18 cellular contexts compared by ENCODE assay signal in genomic region chr10:70853031-70853430, GRCh38.
"Had no signal": no experiment of that assay in that cellular context is flagged by ENCODE, and none has a peak within 500 bp of the region (broad histone marks: within the 10 kb centered on the region; RNA-seq: fewer than 3 reads in every experiment).

No MANE protein-coding gene starts in this region.

- H3K9me3 ChIP-seq: colonic mucosa, upper lobe of left lung had no signal

- H3K27me3 ChIP-seq: brain microvascular endothelial cell, colonic mucosa, neural progenitor cell, upper lobe of left lung had no signal

- H3K4me1 ChIP-seq: neural progenitor cell had no signal

- H3K4me1 Mint-ChIP-seq: neural progenitor cell had no signal

- H3K27me3 Mint-ChIP-seq: activated CD4-positive, alpha-beta T cell treated with anti-CD3 and anti-CD28 coated beads, Interleukin-2, amount 10 ng/mL, durations not matched to agents 7 days and 5 days; activated CD8-positive, alpha-beta memory T cell treated with anti-CD3 and anti-CD28 coated beads, Interleukin-2, amount 10 ng/mL, durations not matched to agents 7 days and 5 days; activated CD8-positive, alpha-beta T cell treated with anti-CD3 and anti-CD28 coated beads for 36 hours; naive thymus-derived CD8-positive, alpha-beta T cell; progenitor cell of endocrine pancreas had no signal

- H3K4me3 ChIP-seq: colonic mucosa, lung, neural progenitor cell, upper lobe of left lung had no signal

- H3K9me3 Mint-ChIP-seq: activated CD4-positive, alpha-beta T cell treated with anti-CD3 and anti-CD28 coated beads, Interleukin-2, amount 10 ng/mL, durations not matched to agents 7 days and 5 days; activated CD8-positive, alpha-beta T cell treated with anti-CD3 and anti-CD28 coated beads for 36 hours; naive thymus-derived CD8-positive, alpha-beta T cell; neural progenitor cell had no signal

- H3K4me3 Mint-ChIP-seq: activated CD4-positive, alpha-beta T cell treated with anti-CD3 and anti-CD28 coated beads, Interleukin-2, amount 10 ng/mL, durations not matched to agents 7 days and 5 days; activated CD8-positive, alpha-beta memory T cell treated with anti-CD3 and anti-CD28 coated beads, Interleukin-2, amount 10 ng/mL, durations not matched to agents 7 days and 5 days; activated CD8-positive, alpha-beta T cell treated with anti-CD3 and anti-CD28 coated beads for 36 hours; naive thymus-derived CD8-positive, alpha-beta T cell; neural progenitor cell had no signal

- H3K27ac ChIP-seq: brain microvascular endothelial cell, colonic mucosa, neural progenitor cell, upper lobe of left lung had no signal

- DNase-seq: activated CD4-positive, alpha-beta T cell treated with anti-CD3 and anti-CD28 coated beads, Interleukin-2, amount 10 ng/mL, durations not matched to agents 7 days and 5 days; activated CD4-positive, CD25-positive, alpha-beta regulatory T cell treated with anti-CD3 and anti-CD28 coated beads, Interleukin-2, amount 50 U/mL, for 72 hours; activated CD8-positive, alpha-beta memory T cell treated with anti-CD3 and anti-CD28 coated beads, Interleukin-2, amount 10 ng/mL, durations not matched to agents 7 days and 5 days; activated CD8-positive, alpha-beta T cell treated with anti-CD3 and anti-CD28 coated beads for 36 hours; activated effector memory CD4-positive, alpha-beta T cell treated with Interleukin-2 at 50 U/mL for 16 hours; activated naive CD4-positive, alpha-beta T cell treated with anti-CD3 and anti-CD28 coated beads, Interleukin-2, amount 50 U/mL, for 16 hours; anterior cingulate cortex; brain microvascular endothelial cell; colonic mucosa; naive thymus-derived CD8-positive, alpha-beta T cell; retina; stimulated activated CD4-positive, alpha-beta T cell treated with anti-CD3 and anti-CD28 coated beads, Interleukin-4, amount 100 ng/mL, for 24 hours; stimulated activated naive CD4-positive, alpha-beta T cell treated with Interleukin-2 at 50 U/mL for 16 hours; upper lobe of left lung had no signal

- H3K36me3 ChIP-seq: colonic mucosa had no signal

- H3K27ac Mint-ChIP-seq: activated CD4-positive, alpha-beta T cell treated with anti-CD3 and anti-CD28 coated beads, Interleukin-2, amount 10 ng/mL, durations not matched to agents 7 days and 5 days; activated CD8-positive, alpha-beta memory T cell treated with anti-CD3 and anti-CD28 coated beads, Interleukin-2, amount 10 ng/mL, durations not matched to agents 7 days and 5 days; activated CD8-positive, alpha-beta T cell treated with anti-CD3 and anti-CD28 coated beads for 36 hours; neural progenitor cell had no signal

- ATAC-seq: activated CD8-positive, alpha-beta memory T cell treated with anti-CD3 and anti-CD28 coated beads, Interleukin-2, amount 10 ng/mL, durations not matched to agents 7 days and 5 days; activated CD8-positive, alpha-beta T cell treated with anti-CD3 and anti-CD28 coated beads for 36 hours; naive thymus-derived CD8-positive, alpha-beta T cell; SK-N-SH treated with all-trans-retinoic acid at 6 μM for 48 hours had no signal
